Comparison of ENCODE assay signal across 18 cellular contexts in genomic region chr22:27984001-27984695, GRCh38.
"Had no signal": no experiment of that assay in that cellular context is flagged by ENCODE, and none has a peak within 500 bp of the region (broad histone marks: within the 10 kb centered on the region; RNA-seq: fewer than 3 reads in every experiment).

No MANE protein-coding gene starts in this region.

- DNase-seq: activated naive CD8-positive, alpha-beta T cell treated with anti-CD3 and anti-CD28 coated beads for 36 hours; activated T-cell treated with anti-CD3 and anti-CD28 coated beads, Interleukin-2, amount 50 U/mL, for 24 hours; amygdala; cerebellar nuclear complex; dermis blood vessel endothelial cell; erythroblast; mesendoderm; nucleus accumbens; SK-N-SH; stimulated activated CD4-positive, alpha-beta T cell treated with anti-CD3 and anti-CD28 coated beads, Interleukin-4, amount 100 ng/mL, for 4 hours; stimulated activated naive CD4-positive, alpha-beta T cell treated with Interleukin-2 at 50 U/mL for 16 hours; T-cell; T-helper 9 cell; upper lobe of right lung had no signal

- H3K27me3 Mint-ChIP-seq: activated naive CD8-positive, alpha-beta T cell treated with anti-CD3 and anti-CD28 coated beads for 36 hours; activated T-cell treated with anti-CD3 and anti-CD28 coated beads, Interleukin-2, amount 50 U/mL, for 24 hours; natural killer cell treated with Interleukin-12 subunit alpha and Interleukin-12 subunit beta and Interleukin-15 and Interleukin-18, amount 100 ng/mL, for 72 hours; T-cell had no signal

- H3K27me3 ChIP-seq: body of pancreas, upper lobe of right lung had no signal

- H3K36me3 Mint-ChIP-seq: activated naive CD8-positive, alpha-beta T cell treated with anti-CD3 and anti-CD28 coated beads for 36 hours; natural killer cell treated with Interleukin-12 subunit alpha and Interleukin-12 subunit beta and Interleukin-15 and Interleukin-18, amount 100 ng/mL, for 72 hours had no signal

- H3K27ac Mint-ChIP-seq: activated naive CD8-positive, alpha-beta T cell treated with anti-CD3 and anti-CD28 coated beads for 36 hours; activated T-cell treated with anti-CD3 and anti-CD28 coated beads, Interleukin-2, amount 50 U/mL, for 24 hours; natural killer cell treated with Interleukin-12 subunit alpha and Interleukin-12 subunit beta and Interleukin-15 and Interleukin-18, amount 100 ng/mL, for 72 hours; T-cell had no signal

- H3K9me3 Mint-ChIP-seq: activated naive CD8-positive, alpha-beta T cell treated with anti-CD3 and anti-CD28 coated beads for 36 hours; activated T-cell treated with anti-CD3 and anti-CD28 coated beads, Interleukin-2, amount 50 U/mL, for 24 hours; natural killer cell treated with Interleukin-12 subunit alpha and Interleukin-12 subunit beta and Interleukin-15 and Interleukin-18, amount 100 ng/mL, for 72 hours; T-cell had no signal

- H3K4me1 ChIP-seq: body of pancreas, upper lobe of right lung had no signal

- H3K4me3 Mint-ChIP-seq: activated naive CD8-positive, alpha-beta T cell treated with anti-CD3 and anti-CD28 coated beads for 36 hours; activated T-cell treated with anti-CD3 and anti-CD28 coated beads, Interleukin-2, amount 50 U/mL, for 24 hours; natural killer cell treated with Interleukin-12 subunit alpha and Interleukin-12 subunit beta and Interleukin-15 and Interleukin-18, amount 100 ng/mL, for 72 hours; T-cell had no signal

- H3K9me3 ChIP-seq: body of pancreas, SK-N-SH, upper lobe of right lung had no signal

- H3K27ac ChIP-seq: body of pancreas, upper lobe of right lung had no signal

- H3K4me3 ChIP-seq: body of pancreas, smooth muscle cell, upper lobe of right lung had no signal

- ATAC-seq: body of pancreas, right cardiac atrium, T-cell, upper lobe of right lung had no signal
